In the genomic region with DNA sequence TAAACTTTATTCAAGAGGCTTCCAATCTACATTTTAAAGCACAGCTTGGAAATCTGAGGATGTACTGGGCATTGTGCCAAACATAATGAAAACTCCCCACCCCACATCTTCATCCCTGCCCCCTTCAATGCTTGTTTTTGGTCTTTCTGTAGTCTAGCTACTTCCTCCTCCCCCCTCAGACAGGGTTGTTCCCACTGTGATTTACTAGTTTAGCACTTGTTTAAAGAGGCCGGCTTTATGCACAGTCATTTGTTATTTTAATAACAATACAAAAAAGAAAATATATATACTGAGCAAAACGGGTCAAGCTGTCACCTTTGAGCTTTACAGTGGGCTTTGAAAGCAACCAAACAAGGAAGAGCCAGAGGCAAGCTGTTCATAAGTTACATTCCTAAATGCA, we compare ENCODE assay signal across 20 cellular contexts.
A peak's percentile ranks its signal among the peaks of the same experiment; 100 is the strongest.
DNase-seq lines count a peak whose midpoint lies in the region; ATAC-seq and TF ChIP-seq lines count a peak whose summit lies in the region.
"Had no signal": no experiment of that assay in that cellular context is flagged by ENCODE, and none has a peak within 500 bp of the region (broad histone marks: within the 10 kb centered on the region; RNA-seq: fewer than 3 reads in every experiment).

No MANE protein-coding gene starts in this region.

- H3K36me3 ChIP-seq in muscle layer of duodenum (ENCODE audit: control insufficient read depth in 1 of 2, insufficient read depth in 2 of 2, low read length in 2 of 2) (no peaks in the 10 kb centered on the region), uterus (no peaks in the 10 kb centered on the region)
- H3K36me3 ChIP-seq: adrenal gland, neutrophil, upper lobe of left lung had no signal

- H3K4me3 ChIP-seq in AG04450 (ENCODE audit: low read depth, low read length) (no peak overlapping the region), muscle layer of duodenum (ENCODE audit: low read depth in 1 of 2, low read length in 2 of 2) (no peak overlapping the region), uterus (no peak overlapping the region)
- H3K4me3 ChIP-seq: adrenal gland, upper lobe of left lung had no signal

- no peak for TF ChIP-seq CTCF in AG04450 (IDR thresholded peaks at IDR 0.05; ENCODE audit: low read depth, low read length)
- no peak for TF ChIP-seq CTCF in uterus (IDR thresholded peaks at IDR 0.05)

- TF ChIP-seq POLR2A in uterus (IDR thresholded peaks at IDR 0.05), result no peak

- POLR2A ChIA-PET in AG04450 (lab: Yijun Ruan, JAX), result no interaction called here

- H3K27ac ChIP-seq in AG04450 (ENCODE audit: low read depth, low read length) (peak overlapping the region; percentile 23), muscle layer of duodenum (ENCODE audit: low read length) (peak overlapping the region; percentile 12), uterus (no peak overlapping the region)
- H3K27ac ChIP-seq: adrenal gland, neutrophil, upper lobe of left lung had no signal

- H3K9me3 ChIP-seq in AG04450 (ENCODE audit: control insufficient read depth, insufficient read depth, low read length), result no peaks in the 10 kb centered on the region
- no peaks in the 10 kb centered on the region for H3K9me3 ChIP-seq in muscle layer of duodenum (ENCODE audit: control insufficient read depth in 1 of 2, low read length in 2 of 2)
- H3K9me3 ChIP-seq in uterus, result no peaks in the 10 kb centered on the region
- H3K9me3 ChIP-seq: adrenal gland, neutrophil, upper lobe of left lung had no signal

- intact Hi-C loops in uterus (cut with DNase I; ENCODE audit: low total_unique reads), result no loop called here

- CTCF ChIA-PET in AG04450 (lab: Charles Lee), result interaction anchor here (0.6 to 1.3 kb wide), 2 partner anchors 11 to 454 kb away, joined by 3 read pairs; no protein-coding TSS in a partner anchor

- H3K4me1 ChIP-seq in muscle layer of duodenum (ENCODE audit: control insufficient read depth in 1 of 2, insufficient read depth in 2 of 2, low read length in 2 of 2), result peaks cover 0 to 19% of the 10 kb centered on the region in 2 donors
- no peaks in the 10 kb centered on the region for H3K4me1 ChIP-seq in uterus
- H3K4me1 ChIP-seq: adrenal gland, upper lobe of left lung had no signal

- ATAC-seq in HG02623 (IDR thresholded peaks at IDR 0.05; ENCODE audit: unreplicated experiment) (no peak), GM19351 (IDR thresholded peaks at IDR 0.05; ENCODE audit: unreplicated experiment) (no peak)
- ATAC-seq: effector memory CD8-positive, alpha-beta T cell; HepG2; stimulated activated naive CD8-positive, alpha-beta T cell treated with anti-CD3 and anti-CD28 coated beads, Interleukin-15, amount 100 ng/mL, for 72 hours had no signal

- DNase-seq in AG04450 (ENCODE audit: low read depth, low spot score) (no peak), NCI-H1105 (lab: John Stamatoyannopoulos, UW) (peak; percentile 16), brain pericyte (ENCODE audit: low read depth, low spot score) (peak; percentile 82), uterus (no peak)
- no peak for DNase-seq in activated CD4-positive, alpha-beta T cell treated with anti-CD3 and anti-CD28 coated beads, Interleukin-2, amount 50 U/mL, for 4 hours
- DNase-seq: activated CD4-positive, alpha-beta T cell treated with anti-CD3 and anti-CD28 coated beads for 1 hour; activated effector memory CD4-positive, alpha-beta T cell treated with Interleukin-2 at 50 U/mL for 16 hours; adrenal gland; effector memory CD8-positive, alpha-beta T cell; hypothalamus; NCI-H2029; OCI-M1; stimulated activated naive CD8-positive, alpha-beta T cell treated with anti-CD3 and anti-CD28 coated beads, Interleukin-15, amount 100 ng/mL, for 72 hours; T-helper 9 cell; upper lobe of left lung had no signal

- H3K27me3 ChIP-seq in AG04450 (ENCODE audit: control insufficient read depth, insufficient read depth, low read length) (no peaks in the 10 kb centered on the region), muscle layer of duodenum (ENCODE audit: low read depth, low read length) (no peaks in the 10 kb centered on the region), uterus (no peaks in the 10 kb centered on the region)
- H3K27me3 ChIP-seq: adrenal gland, neutrophil, upper lobe of left lung had no signal

Comparison
In these comparisons a context has a peak if more than half of its experiments do, and no peak if none do; other contexts are left out.
1. DNase-seq: peak in NCI-H1105 (single experiment) and brain pericyte (single experiment); none in AG04450 (single experiment), activated CD4-positive, alpha-beta T cell treated with anti-CD3 and anti-CD28 coated beads, Interleukin-2, amount 50 U/mL, for 4 hours (0 of 2) and uterus (0 of 2).
2. H3K27ac ChIP-seq: peak in AG04450 (single experiment) and muscle layer of duodenum (single experiment); none in uterus (0 of 2).